Comparison of ENCODE assay signal across 21 cellular contexts in genomic region chr18:8685914-8686216, GRCh38. TPM values are rescaled to one million over a fixed set of nuclear protein-coding genes. Genes with fewer than 3 reads are reported as not detected.
A peak's percentile ranks its signal among the peaks of the same experiment; 100 is the strongest.
DNase-seq lines count a peak whose midpoint lies in the region; ATAC-seq, FAIRE-seq and TF ChIP-seq lines count a peak whose summit lies in the region.
"Had no signal": no experiment of that assay in that cellular context is flagged by ENCODE, and none has a peak within 500 bp of the region (broad histone marks: within the 10 kb centered on the region; RNA-seq: fewer than 3 reads in every experiment).

No MANE protein-coding gene starts in this region.

- peaks cover 44% of the 10 kb centered on the region for H3K4me1 Mint-ChIP-seq in WTC11
- H3K4me1 Mint-ChIP-seq: T-cell had no signal

- H3K9me3 Mint-ChIP-seq in WTC11: no peaks in the 10 kb centered on the region
- H3K9me3 Mint-ChIP-seq: CD4-positive, alpha-beta T cell; effector memory CD8-positive, alpha-beta T cell; HFFc6; T-cell had no signal

- no peaks in the 10 kb centered on the region for H3K79me2 ChIP-seq in osteoblast (ENCODE audit: insufficient read depth, low read length)

- H3K4me3 ChIP-seq in esophagus muscularis mucosa (no peak overlapping the region), osteoblast (ENCODE audit: insufficient read depth, low read length) (no peak overlapping the region)
- H3K4me3 ChIP-seq: mucosa of descending colon, psoas muscle had no signal

- TF ChIP-seq CTCF in WTC11 (IDR thresholded peaks at IDR 0.05) (no peak), esophagus muscularis mucosa (IDR thresholded peaks at IDR 0.05) (no peak), osteoblast (IDR thresholded peaks at IDR 0.05; ENCODE audit: extremely low read depth, low read depth, low read length) (no peak)

- WGBS in esophagus muscularis mucosa: 96% methylated on average over 8 of the region's 8 CpGs

- intact Hi-C loops in esophagus muscularis mucosa (cut with DNase I): no loop called here

- FAIRE-seq in RCC 7860 (lab: Jason Lieb, UNC): no peak
- FAIRE-seq: colon, kidney had no signal

- no peak overlapping the region for H3K4me3 Mint-ChIP-seq in WTC11
- H3K4me3 Mint-ChIP-seq: CD4-positive, alpha-beta T cell; effector memory CD8-positive, alpha-beta T cell; HFFc6; T-cell had no signal

- peak overlapping the region; percentile 67; the same call in 1 of the 2 replicates for H3K27ac Mint-ChIP-seq in WTC11
- H3K27ac Mint-ChIP-seq: CD4-positive, alpha-beta T cell; effector memory CD8-positive, alpha-beta T cell; T-cell had no signal

- H3K4me1 ChIP-seq in esophagus muscularis mucosa (peaks cover 0 to 13% (median 11%) of the 10 kb centered on the region in 4 donors), osteoblast (ENCODE audit: insufficient read depth, low read length) (no peaks in the 10 kb centered on the region)
- H3K4me1 ChIP-seq: psoas muscle had no signal

- no peak for TF ChIP-seq POLR2A in esophagus muscularis mucosa (IDR thresholded peaks at IDR 0.05; ENCODE audit: low read depth)

- POLR2A ChIA-PET in WTC11 (lab: Charles Lee): no interaction called here

- CTCF ChIA-PET in WTC11 (lab: Charles Lee): interaction anchor here (4.6 kb wide), 1 partner anchor 11 kb away, joined by 20 read pairs; no protein-coding TSS in a partner anchor

- no peaks in the 10 kb centered on the region for H4K20me1 ChIP-seq in osteoblast (ENCODE audit: insufficient read depth, low read length)

- peak overlapping the region; percentile 67 for H2AFZ ChIP-seq in osteoblast (ENCODE audit: low read length)

- no peak for ATAC-seq in WTC11
- ATAC-seq: effector memory CD8-positive, alpha-beta T cell; mucosa of descending colon; T-cell had no signal

- H3K4me2 ChIP-seq in osteoblast (ENCODE audit: insufficient read depth, low read length): peak overlapping the region; percentile 21

- H3K27ac ChIP-seq in esophagus muscularis mucosa (replicated peaks in 1 of 4) (no peak overlapping the region), osteoblast (ENCODE audit: low read depth, low read length) (no peak overlapping the region)
- H3K27ac ChIP-seq: psoas muscle had no signal

- no peak for TF ChIP-seq EP300 in esophagus muscularis mucosa (IDR thresholded peaks at IDR 0.05)

- DNase-seq in WTC11 (ENCODE audit: low spot score) (no peak), esophagus muscularis mucosa (ENCODE audit: extremely low spot score) (peak; percentile 85), osteoblast (ENCODE audit: insufficient read length, low spot score, missing footprints) (no peak), GM19238 (ENCODE audit: insufficient read length, low spot score) (no peak), RCC 7860 (ENCODE audit: low spot score) (no peak), SW 1271 (lab: John Stamatoyannopoulos, UW) (no peak)
- no peak for DNase-seq in effector CD8-positive, alpha-beta T cell (lab: John Stamatoyannopoulos, UW)
- DNase-seq: activated CD4-positive, alpha-beta T cell treated with anti-CD3 and anti-CD28 coated beads for 1 hour; activated CD8-positive, alpha-beta memory T cell treated with anti-CD3 and anti-CD28 coated beads for 24 hours; activated T-cell treated with anti-CD3 and anti-CD28 coated beads, Interleukin-2, amount 50 U/mL, for 1 hour; CD4-positive, alpha-beta T cell; effector memory CD8-positive, alpha-beta T cell; HFFc6; kidney; mucosa of descending colon; NCI-H1092 treated with DMSO at 0.1 percent for 48 hours; OCI-M1; psoas muscle; SHP77 treated with DMSO at 0.1 percent for 48 hours; T-cell had no signal

- no peaks in the 10 kb centered on the region; the same call in 1 of the 2 replicates for H3K27me3 Mint-ChIP-seq in WTC11 (ENCODE audit: low read depth)

- H3K27me3 ChIP-seq in esophagus muscularis mucosa (no peaks in the 10 kb centered on the region), osteoblast (ENCODE audit: insufficient read depth, low read length) (no peaks in the 10 kb centered on the region)

- H3K9me3 ChIP-seq in esophagus muscularis mucosa (no peaks in the 10 kb centered on the region), osteoblast (ENCODE audit: low read depth, low read length) (no peaks in the 10 kb centered on the region)
- H3K9me3 ChIP-seq: mucosa of descending colon, psoas muscle had no signal

- H3K36me3 ChIP-seq in esophagus muscularis mucosa: no peaks in the 10 kb centered on the region
- H3K36me3 ChIP-seq in osteoblast (ENCODE audit: insufficient read depth, low read length): no peaks in the 10 kb centered on the region

- no peaks in the 10 kb centered on the region for H3K36me3 Mint-ChIP-seq in WTC11
- H3K36me3 Mint-ChIP-seq: T-cell had no signal

TF ChIP-seq in WTC11, 78 proteins besides CTCF, POLR2A, EP300 and RAD21:
- TF ChIP-seq, protein P1, sequence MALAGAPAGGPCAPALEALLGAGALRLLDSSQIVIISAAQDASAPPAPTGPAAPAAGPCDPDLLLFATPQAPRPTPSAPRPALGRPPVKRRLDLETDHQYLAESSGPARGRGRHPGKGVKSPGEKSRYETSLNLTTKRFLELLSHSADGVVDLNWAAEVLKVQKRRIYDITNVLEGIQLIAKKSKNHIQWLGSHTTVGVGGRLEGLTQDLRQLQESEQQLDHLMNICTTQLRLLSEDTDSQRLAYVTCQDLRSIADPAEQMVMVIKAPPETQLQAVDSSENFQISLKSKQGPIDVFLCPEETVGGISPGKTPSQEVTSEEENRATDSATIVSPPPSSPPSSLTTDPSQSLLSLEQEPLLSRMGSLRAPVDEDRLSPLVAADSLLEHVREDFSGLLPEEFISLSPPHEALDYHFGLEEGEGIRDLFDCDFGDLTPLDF (CRISPR knock-in tag; IDR thresholded peaks at IDR 0.05): no peak
- TF ChIP-seq, protein P2, sequence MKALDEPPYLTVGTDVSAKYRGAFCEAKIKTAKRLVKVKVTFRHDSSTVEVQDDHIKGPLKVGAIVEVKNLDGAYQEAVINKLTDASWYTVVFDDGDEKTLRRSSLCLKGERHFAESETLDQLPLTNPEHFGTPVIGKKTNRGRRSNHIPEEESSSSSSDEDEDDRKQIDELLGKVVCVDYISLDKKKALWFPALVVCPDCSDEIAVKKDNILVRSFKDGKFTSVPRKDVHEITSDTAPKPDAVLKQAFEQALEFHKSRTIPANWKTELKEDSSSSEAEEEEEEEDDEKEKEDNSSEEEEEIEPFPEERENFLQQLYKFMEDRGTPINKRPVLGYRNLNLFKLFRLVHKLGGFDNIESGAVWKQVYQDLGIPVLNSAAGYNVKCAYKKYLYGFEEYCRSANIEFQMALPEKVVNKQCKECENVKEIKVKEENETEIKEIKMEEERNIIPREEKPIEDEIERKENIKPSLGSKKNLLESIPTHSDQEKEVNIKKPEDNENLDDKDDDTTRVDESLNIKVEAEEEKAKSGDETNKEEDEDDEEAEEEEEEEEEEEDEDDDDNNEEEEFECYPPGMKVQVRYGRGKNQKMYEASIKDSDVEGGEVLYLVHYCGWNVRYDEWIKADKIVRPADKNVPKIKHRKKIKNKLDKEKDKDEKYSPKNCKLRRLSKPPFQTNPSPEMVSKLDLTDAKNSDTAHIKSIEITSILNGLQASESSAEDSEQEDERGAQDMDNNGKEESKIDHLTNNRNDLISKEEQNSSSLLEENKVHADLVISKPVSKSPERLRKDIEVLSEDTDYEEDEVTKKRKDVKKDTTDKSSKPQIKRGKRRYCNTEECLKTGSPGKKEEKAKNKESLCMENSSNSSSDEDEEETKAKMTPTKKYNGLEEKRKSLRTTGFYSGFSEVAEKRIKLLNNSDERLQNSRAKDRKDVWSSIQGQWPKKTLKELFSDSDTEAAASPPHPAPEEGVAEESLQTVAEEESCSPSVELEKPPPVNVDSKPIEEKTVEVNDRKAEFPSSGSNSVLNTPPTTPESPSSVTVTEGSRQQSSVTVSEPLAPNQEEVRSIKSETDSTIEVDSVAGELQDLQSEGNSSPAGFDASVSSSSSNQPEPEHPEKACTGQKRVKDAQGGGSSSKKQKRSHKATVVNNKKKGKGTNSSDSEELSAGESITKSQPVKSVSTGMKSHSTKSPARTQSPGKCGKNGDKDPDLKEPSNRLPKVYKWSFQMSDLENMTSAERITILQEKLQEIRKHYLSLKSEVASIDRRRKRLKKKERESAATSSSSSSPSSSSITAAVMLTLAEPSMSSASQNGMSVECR (CRISPR knock-in tag; IDR thresholded peaks at IDR 0.05; ENCODE audit: borderline replicate concordance): no peak
- TF ChIP-seq ESRRA (CRISPR knock-in tag; IDR thresholded peaks at IDR 0.05; ENCODE audit: borderline replicate concordance) (no peak), ZNF219 (CRISPR knock-in tag; IDR thresholded peaks at IDR 0.05; ENCODE audit: borderline replicate concordance) (no peak), NFATC4 (CRISPR knock-in tag; IDR thresholded peaks at IDR 0.05) (no peak), ZBTB43 (CRISPR knock-in tag; IDR thresholded peaks at IDR 0.05) (no peak), SMAD3 (CRISPR knock-in tag; IDR thresholded peaks at IDR 0.05; ENCODE audit: borderline replicate concordance) (no peak), MXD4 (CRISPR knock-in tag; IDR thresholded peaks at IDR 0.05; ENCODE audit: borderline replicate concordance) (no peak)
- TF ChIP-seq, protein P3, sequence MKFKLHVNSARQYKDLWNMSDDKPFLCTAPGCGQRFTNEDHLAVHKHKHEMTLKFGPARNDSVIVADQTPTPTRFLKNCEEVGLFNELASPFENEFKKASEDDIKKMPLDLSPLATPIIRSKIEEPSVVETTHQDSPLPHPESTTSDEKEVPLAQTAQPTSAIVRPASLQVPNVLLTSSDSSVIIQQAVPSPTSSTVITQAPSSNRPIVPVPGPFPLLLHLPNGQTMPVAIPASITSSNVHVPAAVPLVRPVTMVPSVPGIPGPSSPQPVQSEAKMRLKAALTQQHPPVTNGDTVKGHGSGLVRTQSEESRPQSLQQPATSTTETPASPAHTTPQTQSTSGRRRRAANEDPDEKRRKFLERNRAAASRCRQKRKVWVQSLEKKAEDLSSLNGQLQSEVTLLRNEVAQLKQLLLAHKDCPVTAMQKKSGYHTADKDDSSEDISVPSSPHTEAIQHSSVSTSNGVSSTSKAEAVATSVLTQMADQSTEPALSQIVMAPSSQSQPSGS (CRISPR knock-in tag; IDR thresholded peaks at IDR 0.05; ENCODE audit: borderline replicate concordance, low read depth): no peak
TF ChIP-seq in WTC11: peak in this region for 0.

RNA-seq across cellular contexts. Expression of gene MTCL1, which starts 19.5 kb away (rescaled TPM):
- total RNA-seq in WTC11 (2021) (50.0 to 64.3 TPM (median 52.9 TPM) in 3 replicates), esophagus muscularis mucosa (10 to 100 TPM; 32.3 to 48.0 (median 38.6) TPM), osteoblast (38.0 and 44.5 TPM in 2 replicates)
